ENCODE assay signal across 9 cellular contexts in the genomic region with DNA sequence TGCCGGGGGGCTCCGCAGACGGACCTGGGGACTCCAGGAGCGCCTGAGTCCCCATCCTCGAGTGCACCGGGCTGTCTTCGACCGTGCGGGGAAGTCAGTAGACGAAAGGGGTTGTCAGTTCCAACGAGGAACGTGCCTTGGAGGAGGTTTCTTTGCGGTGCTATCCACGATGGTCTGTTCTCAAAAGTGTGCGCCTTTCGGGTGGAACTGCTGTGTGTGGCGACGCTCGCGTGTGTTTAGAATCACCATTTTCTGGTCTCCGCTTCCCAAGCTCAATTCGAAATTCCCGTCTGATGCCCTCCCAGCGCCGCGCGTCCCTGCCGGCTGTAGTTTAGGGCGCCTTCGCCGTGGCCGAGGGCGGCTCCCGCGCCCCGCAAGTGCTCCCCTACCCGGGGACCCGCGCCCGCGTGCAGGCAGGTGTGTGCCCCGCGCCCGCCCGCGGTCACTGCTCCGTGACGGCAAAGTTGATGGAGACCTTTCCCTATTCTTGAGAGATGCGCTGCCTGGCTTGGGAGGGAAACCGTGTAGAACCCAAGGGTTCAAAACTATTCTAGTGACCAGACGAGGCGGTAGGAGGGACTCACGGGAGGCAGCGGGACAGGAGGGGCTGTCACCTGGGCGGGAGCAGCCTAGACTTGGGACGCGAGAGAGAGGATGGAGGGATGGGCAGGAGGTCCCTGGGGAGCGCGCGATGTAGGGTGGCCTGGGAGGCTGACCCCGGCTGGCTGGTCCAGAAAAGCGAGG. TPM values are rescaled to one million over a fixed set of nuclear protein-coding genes. Genes with fewer than 3 reads are reported as not detected.
DNase-seq lines count a peak whose midpoint lies in the region; ATAC-seq, FAIRE-seq and TF ChIP-seq lines count a peak whose summit lies in the region.
"Had no signal": no experiment of that assay in that cellular context is flagged by ENCODE, and none has a peak within 500 bp of the region (broad histone marks: within the 10 kb centered on the region; RNA-seq: fewer than 3 reads in every experiment).

No MANE protein-coding gene starts in this region.

- no peaks in the 10 kb centered on the region for H3F3A ChIP-seq in GM23338 (replicated peaks; ENCODE audit: low read depth)

- no peaks in the 10 kb centered on the region for H3K79me2 ChIP-seq in GM23338 (replicated peaks; ENCODE audit: insufficient read depth)

- H3K4me1 ChIP-seq in A673 (ENCODE audit: insufficient read depth, low read length, poor library complexity, severe bottlenecking), result no peaks in the 10 kb centered on the region
- H3K4me1 ChIP-seq in GM23338 (ENCODE audit: insufficient read depth), result peaks cover 33% of the 10 kb centered on the region
- H3K4me1 ChIP-seq in body of pancreas, result peaks cover 22% of the 10 kb centered on the region
- peaks cover 0 to 5% of the 10 kb centered on the region in 2 donors for H3K4me1 ChIP-seq in kidney (ENCODE audit: control insufficient read depth in 1 of 2, insufficient read depth in 1 of 2, low read depth in 1 of 2, low read length in 2 of 2)
- H3K4me1 ChIP-seq in tibial artery, result peaks cover 0 to 16% (median 9%) of the 10 kb centered on the region in 4 donors

- H3K4me2 ChIP-seq in GM23338, result peak overlapping the region; percentile 88

- H3K36me3 ChIP-seq in A673 (ENCODE audit: insufficient read depth, low read length, poor library complexity, severe bottlenecking) (no peaks in the 10 kb centered on the region), GM23338 (ENCODE audit: insufficient read depth) (no peaks in the 10 kb centered on the region), body of pancreas (replicated peaks in 1 of 2; ENCODE audit: insufficient read depth in 1 of 2, low read depth in 2 of 2) (no peaks in the 10 kb centered on the region), kidney (ENCODE audit: control insufficient read depth in 1 of 2, insufficient read depth in 2 of 2, low read length in 2 of 2) (no peaks in the 10 kb centered on the region), tibial artery (no peaks in the 10 kb centered on the region)

- H2AFZ ChIP-seq in GM23338, result peak overlapping the region; percentile 95

- H3K27me3 ChIP-seq in A673 (replicated peaks; ENCODE audit: insufficient read depth, low read depth, low read length, poor library complexity) (no peaks in the 10 kb centered on the region), GM23338 (ENCODE audit: insufficient read depth) (peaks cover 55% of the 10 kb centered on the region), body of pancreas (no peaks in the 10 kb centered on the region), tibial artery (no peaks in the 10 kb centered on the region)

- H4K20me1 ChIP-seq in GM23338 (replicated peaks; ENCODE audit: insufficient read depth), result no peaks in the 10 kb centered on the region

- H3K4me3 ChIP-seq in A673 (ENCODE audit: low read depth, low read length, poor library complexity, severe bottlenecking), result peak overlapping the region; percentile 62
- H3K4me3 ChIP-seq in GM23338, result peak overlapping the region; percentile 68
- no peak overlapping the region for H3K4me3 ChIP-seq in body of pancreas
- H3K4me3 ChIP-seq in kidney (ENCODE audit: low read length in 2 of 2), result peak overlapping the region; percentile 75 to 88
- peak overlapping the region; percentile 66 to 67 for H3K4me3 ChIP-seq in tibial artery
- H3K4me3 ChIP-seq: GM12878 had no signal

- H3K4me1 Mint-ChIP-seq in GM23338, result peaks cover 33% of the 10 kb centered on the region

- BruUV-seq in A673 (replicated peaks; lab: Mats Ljungman, UMichigan), result no TSS peak

- H3K27ac Mint-ChIP-seq in GM23338, result no peak overlapping the region

- TF ChIP-seq CTCF in A673 (conservative IDR thresholded peaks at IDR 0.05; ENCODE audit: low read depth, low read length) (no peak), GM23338 (conservative IDR thresholded peaks at IDR 0.05; ENCODE audit: low read depth in 2 of 2) (no peak), body of pancreas (IDR thresholded peaks at IDR 0.05) (no peak), kidney (IDR thresholded peaks at IDR 0.05; ENCODE audit: borderline replicate concordance, extremely low read depth, insufficient read depth) (no peak), tibial artery (IDR thresholded peaks at IDR 0.05) (no peak)

- no peaks in the 10 kb centered on the region for H3K9me2 ChIP-seq in GM23338 (ENCODE audit: insufficient read depth)

- H3K36me3 Mint-ChIP-seq in GM23338 (ENCODE audit: low read depth), result no peaks in the 10 kb centered on the region; the same call in 2 of the 3 replicates

- H3K9ac ChIP-seq in kidney (ENCODE audit: low read length in 2 of 2), result peak overlapping the region in 1 of 2 donors; percentile 30

- ATAC-seq in GM23338, result peak; percentile 31
- peak; percentile 13 for ATAC-seq in body of pancreas
- ATAC-seq in HG03139 (IDR thresholded peaks at IDR 0.05; ENCODE audit: unreplicated experiment), result no peak
- ATAC-seq: GM12878 had no signal

- TF ChIP-seq POLR2A in body of pancreas (IDR thresholded peaks at IDR 0.05) (no peak), GM12891 (IDR thresholded peaks at IDR 0.05; ENCODE audit: low read depth, low read length) (no peak)

- intact Hi-C loops in A673 (cut with micrococcal nuclease; ENCODE audit: unreplicated experiment), result loop anchor here (10.0 kb wide), 1 partner anchor 557 kb away; no protein-coding TSS in a partner anchor
- intact Hi-C loops in body of pancreas (cut with DNase I), result no loop called here
- intact Hi-C loops in kidney (cut with DNase I), result no loop called here
- intact Hi-C loops in tibial artery (cut with DNase I; ENCODE audit: low total_unique reads), result no loop called here

- POLR2A ChIA-PET in A673 (lab: Charles Lee; ENCODE audit: low non-redundant PET), result interaction anchor here (0.7 kb wide), 1 partner anchor 504 kb away, joined by 3 read pairs; no protein-coding TSS in a partner anchor

- 1 to 2% methylated on average over 39 to 62 of the region's 62 CpGs for WGBS in body of pancreas, 2 donors

- no peak for FAIRE-seq in kidney (lab: Jason Lieb, UNC)
- no peak for FAIRE-seq in GM12891 (lab: Jason Lieb, UNC)
- FAIRE-seq: GM12878 had no signal

- H3K4me3 Mint-ChIP-seq in GM23338, result peak overlapping the region; percentile 82

- no peaks in the 10 kb centered on the region; the same call in 2 of the 3 replicates for H3K9me3 Mint-ChIP-seq in GM23338

- H3K9me3 ChIP-seq in A673 (ENCODE audit: low read depth, low read length, poor library complexity, severe bottlenecking) (no peaks in the 10 kb centered on the region), body of pancreas (no peaks in the 10 kb centered on the region), kidney (ENCODE audit: control insufficient read depth in 1 of 2, low read length in 2 of 2) (no peaks in the 10 kb centered on the region), tibial artery (no peaks in the 10 kb centered on the region)

- CTCF ChIA-PET in A673 (lab: Charles Lee), result no interaction called here

- peaks cover 32% of the 10 kb centered on the region for H3K27me3 Mint-ChIP-seq in GM23338 (ENCODE audit: insufficient read depth, low read depth, poor library complexity)

- H3K27ac ChIP-seq in A673 (ENCODE audit: low read depth, low read length, poor library complexity, severe bottlenecking) (peak overlapping the region; percentile 66), GM23338 (ENCODE audit: low read depth) (no peak overlapping the region), body of pancreas (no peak overlapping the region), kidney (ENCODE audit: low read depth in 2 of 2, low read length in 2 of 2) (peak overlapping the region; percentile 21 to 57), tibial artery (peak overlapping the region; percentile 71 to 72)

- peak; percentile 50 for DNase-seq in A673 (ENCODE audit: low spot score)
- DNase-seq in GM23338 (ENCODE audit: low spot score), result peak; percentile 31
- no peak for DNase-seq in body of pancreas
- peak; percentile 61 for DNase-seq in kidney
- no peak for DNase-seq in tibial artery
- no peak for DNase-seq in SW480 (ENCODE audit: low spot score)
- no peak for DNase-seq in GM12891 (ENCODE audit: insufficient read length, low spot score)

TF ChIP-seq in GM12891, 5 proteins besides CTCF, POLR2A, EP300 and RAD21:
- TF ChIP-seq SPI1 (IDR thresholded peaks at IDR 0.05; ENCODE audit: low read depth, low read length) (no peak), TAF1 (IDR thresholded peaks at IDR 0.05; ENCODE audit: low read depth, low read length) (no peak), POU2F2 (IDR thresholded peaks at IDR 0.05; ENCODE audit: low read depth, low read length) (no peak), POLR2AphosphoS5 (IDR thresholded peaks at IDR 0.05; ENCODE audit: low read depth, low read length) (no peak), PAX5 (IDR thresholded peaks at IDR 0.05; ENCODE audit: insufficient read depth, low read length, severe bottlenecking) (no peak)

RNA-seq across cellular contexts. Expression of a gene that starts 1.0 kb away (rescaled TPM):
- total RNA-seq in A673 (2021) (13.7 and 17.0 TPM in 2 replicates), body of pancreas (under 1 TPM; under 0.01 to 0.66 TPM), kidney (3.8 TPM)
- 0.35 and 0.42 TPM in 2 replicates for total RNA-seq in GM23338 (2014; rRNA removed; shearing (Covaris generic))
- polyA plus RNA-seq in GM23338 (2016; fragmentation: Nextera tagmentation; extraction: Ambion mirVana) (0.21 and 0.29 TPM in 2 replicates), kidney (ENCODE audit: insufficient read depth, low read depth, low replicate concordance) (4.6 TPM)
- 0.19 TPM for polyA plus RNA-seq in GM12891 (2012; ENCODE audit: low read depth, missing spikeins)
- total RNA-seq: GM12878 had no signal

Comparison
In these comparisons a context has a peak if more than half of its experiments do, and no peak if none do; other contexts are left out.
1. DNase-seq: peak in A673 (single experiment), GM23338 (single experiment) and kidney (single experiment); none in body of pancreas (0 of 4), tibial artery (0 of 2), SW480 (single experiment) and GM12891 (single experiment).
2. H3K27ac ChIP-seq: peak in A673 (single experiment), kidney (2 of 2) and tibial artery (2 of 2); none in GM23338 (single experiment) and body of pancreas (0 of 4).
3. H3K4me3 ChIP-seq: peak in A673 (single experiment), GM23338 (single experiment), kidney (2 of 2) and tibial artery (2 of 2); none in body of pancreas (0 of 2).